10 cellular contexts compared by ENCODE assay signal in genomic region chr1:178541396-178541795, GRCh38. TPM values are rescaled to one million over a fixed set of nuclear protein-coding genes. Genes with fewer than 3 reads are reported as not detected.
A peak's percentile ranks its signal among the peaks of the same experiment; 100 is the strongest.
DNase-seq lines count a peak whose midpoint lies in the region; ATAC-seq and TF ChIP-seq lines count a peak whose summit lies in the region.
"Had no signal": no experiment of that assay in that cellular context is flagged by ENCODE, and none has a peak within 500 bp of the region (broad histone marks: within the 10 kb centered on the region; RNA-seq: fewer than 3 reads in every experiment).

No MANE protein-coding gene starts in this region.

- H3K4me3 Mint-ChIP-seq in T-helper 1 cell treated with Interleukin-12 subunit alpha and Interleukin-12 subunit beta and Interleukin-4 antibody, amounts not matched to agents 30 μg/mL and 1 μg/mL, for 36 hours = peak overlapping the region; percentile 85
- peak overlapping the region; percentile 87 for H3K4me3 Mint-ChIP-seq in WTC11

- no peaks in the 10 kb centered on the region for H3K27me3 ChIP-seq in iPS-18a (ENCODE audit: control insufficient read depth, insufficient read depth, low read length)
- H3K27me3 ChIP-seq in smooth muscle cell (ENCODE audit: low read depth) = no peaks in the 10 kb centered on the region
- H3K27me3 ChIP-seq in left lung = no peaks in the 10 kb centered on the region

- peaks cover 9% of the 10 kb centered on the region for H3F3A ChIP-seq in smooth muscle cell (ENCODE audit: low read depth)

- TF ChIP-seq CTCF in WTC11 (IDR thresholded peaks at IDR 0.05) (no peak), smooth muscle cell (IDR thresholded peaks at IDR 0.05; ENCODE audit: borderline replicate concordance, insufficient read depth, poor library complexity, severe bottlenecking) (no peak), left lung (IDR thresholded peaks at IDR 0.05) (no peak)

- H3K4me1 ChIP-seq in iPS-18a (ENCODE audit: control insufficient read depth, low read depth, low read length) (peaks cover 3% of the 10 kb centered on the region), smooth muscle cell (ENCODE audit: low read depth) (no peaks in the 10 kb centered on the region), left lung (peaks cover 3 to 18% of the 10 kb centered on the region in 2 donors)

- intact Hi-C loops in left lung (cut with DNase I) = loop anchor here in 1 of 2 donors (5.0 kb wide), 1 partner anchor 211 kb away; no protein-coding TSS in a partner anchor

- no peak overlapping the region for H3K9ac ChIP-seq in iPS-18a (ENCODE audit: low read length)
- H3K9ac ChIP-seq in smooth muscle cell (ENCODE audit: low read depth) = no peak overlapping the region

- H4K20me1 ChIP-seq in smooth muscle cell (ENCODE audit: low read depth) = no peaks in the 10 kb centered on the region

- no peaks in the 10 kb centered on the region for H3K27me3 Mint-ChIP-seq in T-helper 1 cell treated with Interleukin-12 subunit alpha and Interleukin-12 subunit beta and Interleukin-4 antibody, amounts not matched to agents 30 μg/mL and 1 μg/mL, for 36 hours (ENCODE audit: low read depth)
- H3K27me3 Mint-ChIP-seq in WTC11 (ENCODE audit: low read depth) = no peaks in the 10 kb centered on the region; the same call in 1 of the 2 replicates

- no peaks in the 10 kb centered on the region for H3K79me2 ChIP-seq in smooth muscle cell (ENCODE audit: low read depth)

- no peak overlapping the region for H3K27ac ChIP-seq in iPS-18a (ENCODE audit: low read length)
- no peak overlapping the region for H3K27ac ChIP-seq in smooth muscle cell (ENCODE audit: low read depth)
- no peak overlapping the region for H3K27ac ChIP-seq in left lung

- CTCF ChIA-PET in WTC11 (lab: Charles Lee) = interaction anchor here (1.3 to 8.8 kb wide), 7 partner anchors 9 to 461 kb away, joined by 3 to 86 read pairs (median 28); partner anchors contain the start of gene RALGPS2

- H3K4me2 ChIP-seq in smooth muscle cell = no peak overlapping the region

- no peaks in the 10 kb centered on the region for H3K9me3 Mint-ChIP-seq in T-helper 1 cell treated with Interleukin-12 subunit alpha and Interleukin-12 subunit beta and Interleukin-4 antibody, amounts not matched to agents 30 μg/mL and 1 μg/mL, for 36 hours
- no peaks in the 10 kb centered on the region for H3K9me3 Mint-ChIP-seq in WTC11

- DNase-seq in T-helper 1 cell (no peak), WTC11 (ENCODE audit: low spot score) (no peak), smooth muscle cell (lab: John Stamatoyannopoulos, UW; ENCODE audit: unreplicated experiment) (no peak), left lung (no peak), NCI-H345 (lab: John Stamatoyannopoulos, UW) (no peak)
- DNase-seq in activated CD4-positive, alpha-beta T cell treated with anti-CD3 and anti-CD28 coated beads, Interleukin-2, amount 50 U/mL, for 1 hour = no peak

- H3K9me3 ChIP-seq in iPS-18a (ENCODE audit: control insufficient read depth, low read depth, low read length) (no peaks in the 10 kb centered on the region), smooth muscle cell (replicated peaks; ENCODE audit: low read depth) (no peaks in the 10 kb centered on the region), left lung (no peaks in the 10 kb centered on the region)

- POLR2A ChIA-PET in WTC11 (lab: Charles Lee) = interaction anchor here (0.7 to 1.2 kb wide), 2 partner anchors 9 to 461 kb away, joined by 3 read pairs; no protein-coding TSS in a partner anchor

- H3K4me1 Mint-ChIP-seq in T-helper 1 cell treated with Interleukin-12 subunit alpha and Interleukin-12 subunit beta and Interleukin-4 antibody, amounts not matched to agents 30 μg/mL and 1 μg/mL, for 36 hours (ENCODE audit: low read depth) = peaks cover 4% of the 10 kb centered on the region
- H3K4me1 Mint-ChIP-seq in WTC11 = peaks cover 23% of the 10 kb centered on the region

- no peak overlapping the region for H3K27ac Mint-ChIP-seq in T-helper 1 cell treated with Interleukin-12 subunit alpha and Interleukin-12 subunit beta and Interleukin-4 antibody, amounts not matched to agents 30 μg/mL and 1 μg/mL, for 36 hours
- H3K27ac Mint-ChIP-seq in WTC11 = no peak overlapping the region

- H2AFZ ChIP-seq in smooth muscle cell (ENCODE audit: low read depth) = no peak overlapping the region

- no peak for ATAC-seq in WTC11
- ATAC-seq in left lung = no peak

- peak overlapping the region; percentile 98 for H3K4me3 ChIP-seq in iPS-18a (ENCODE audit: low read length)
- peak overlapping the region; percentile 71 for H3K4me3 ChIP-seq in smooth muscle cell
- H3K4me3 ChIP-seq in left lung = peak overlapping the region in 1 of 2 donors; percentile 76

- no peaks in the 10 kb centered on the region for H3K36me3 Mint-ChIP-seq in T-helper 1 cell treated with Interleukin-12 subunit alpha and Interleukin-12 subunit beta and Interleukin-4 antibody, amounts not matched to agents 30 μg/mL and 1 μg/mL, for 36 hours (ENCODE audit: low read depth)
- peaks cover 14% of the 10 kb centered on the region for H3K36me3 Mint-ChIP-seq in WTC11

- WGBS in smooth muscle cell (ENCODE audit: low lambda C conversion rate) = 83% methylated on average over 4 of the region's 4 CpGs

- H3K36me3 ChIP-seq in iPS-18a (ENCODE audit: control insufficient read depth, low read depth, low read length) = no peaks in the 10 kb centered on the region
- H3K36me3 ChIP-seq in smooth muscle cell (ENCODE audit: low read depth) = no peaks in the 10 kb centered on the region
- no peaks in the 10 kb centered on the region for H3K36me3 ChIP-seq in left lung

TF ChIP-seq in WTC11, 78 proteins besides CTCF, POLR2A, EP300 and RAD21 (continues in another document):
- TF ChIP-seq NFYB (CRISPR knock-in tag; conservative IDR thresholded peaks at IDR 0.05; ENCODE audit: low read depth) (no peak), ZNF425 (CRISPR knock-in tag; conservative IDR thresholded peaks at IDR 0.05) (no peak), ZBTB21 (CRISPR knock-in tag; IDR thresholded peaks at IDR 0.05; ENCODE audit: borderline replicate concordance) (no peak), ZMAT4 (CRISPR knock-in tag; IDR thresholded peaks at IDR 0.05) (no peak), MYBL2 (CRISPR knock-in tag; IDR thresholded peaks at IDR 0.05) (no peak), ZNF263 (CRISPR knock-in tag; IDR thresholded peaks at IDR 0.05; ENCODE audit: low read depth) (no peak), CBFB (CRISPR knock-in tag; IDR thresholded peaks at IDR 0.05; ENCODE audit: low read depth) (no peak), ESRRA (CRISPR knock-in tag; IDR thresholded peaks at IDR 0.05; ENCODE audit: borderline replicate concordance) (no peak), PRRX2 (CRISPR knock-in tag; IDR thresholded peaks at IDR 0.05) (no peak), NFE2L1 (CRISPR knock-in tag; IDR thresholded peaks at IDR 0.05) (no peak)
- TF ChIP-seq, protein P1, sequence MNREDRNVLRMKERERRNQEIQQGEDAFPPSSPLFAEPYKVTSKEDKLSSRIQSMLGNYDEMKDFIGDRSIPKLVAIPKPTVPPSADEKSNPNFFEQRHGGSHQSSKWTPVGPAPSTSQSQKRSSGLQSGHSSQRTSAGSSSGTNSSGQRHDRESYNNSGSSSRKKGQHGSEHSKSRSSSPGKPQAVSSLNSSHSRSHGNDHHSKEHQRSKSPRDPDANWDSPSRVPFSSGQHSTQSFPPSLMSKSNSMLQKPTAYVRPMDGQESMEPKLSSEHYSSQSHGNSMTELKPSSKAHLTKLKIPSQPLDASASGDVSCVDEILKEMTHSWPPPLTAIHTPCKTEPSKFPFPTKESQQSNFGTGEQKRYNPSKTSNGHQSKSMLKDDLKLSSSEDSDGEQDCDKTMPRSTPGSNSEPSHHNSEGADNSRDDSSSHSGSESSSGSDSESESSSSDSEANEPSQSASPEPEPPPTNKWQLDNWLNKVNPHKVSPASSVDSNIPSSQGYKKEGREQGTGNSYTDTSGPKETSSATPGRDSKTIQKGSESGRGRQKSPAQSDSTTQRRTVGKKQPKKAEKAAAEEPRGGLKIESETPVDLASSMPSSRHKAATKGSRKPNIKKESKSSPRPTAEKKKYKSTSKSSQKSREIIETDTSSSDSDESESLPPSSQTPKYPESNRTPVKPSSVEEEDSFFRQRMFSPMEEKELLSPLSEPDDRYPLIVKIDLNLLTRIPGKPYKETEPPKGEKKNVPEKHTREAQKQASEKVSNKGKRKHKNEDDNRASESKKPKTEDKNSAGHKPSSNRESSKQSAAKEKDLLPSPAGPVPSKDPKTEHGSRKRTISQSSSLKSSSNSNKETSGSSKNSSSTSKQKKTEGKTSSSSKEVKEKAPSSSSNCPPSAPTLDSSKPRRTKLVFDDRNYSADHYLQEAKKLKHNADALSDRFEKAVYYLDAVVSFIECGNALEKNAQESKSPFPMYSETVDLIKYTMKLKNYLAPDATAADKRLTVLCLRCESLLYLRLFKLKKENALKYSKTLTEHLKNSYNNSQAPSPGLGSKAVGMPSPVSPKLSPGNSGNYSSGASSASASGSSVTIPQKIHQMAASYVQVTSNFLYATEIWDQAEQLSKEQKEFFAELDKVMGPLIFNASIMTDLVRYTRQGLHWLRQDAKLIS (CRISPR knock-in tag; IDR thresholded peaks at IDR 0.05; ENCODE audit: borderline replicate concordance) = no peak

RNA-seq across cellular contexts. Expression of gene TEX35, which starts 28.5 kb away (rescaled TPM):
- total RNA-seq in WTC11 (2021) (not detected in 3 replicates), smooth muscle cell (not detected in 2 replicates), left lung (not detected)
- not detected in 2 replicates for polyA plus RNA-seq in smooth muscle cell
- total RNA-seq: H4, left ventricle myocardium superior had no signal

RNA-seq across cellular contexts. Expression of gene CLEC20A, which starts 44.6 kb away (rescaled TPM):
- total RNA-seq in WTC11 (2021) (not detected in 3 replicates), smooth muscle cell (not detected in 2 replicates), left lung (not detected)
- polyA plus RNA-seq in smooth muscle cell = 0.14 TPM in 1 of 2 replicates, not detected in the other
- total RNA-seq: H4, left ventricle myocardium superior had no signal
